Comparison of ENCODE assay signal across 1 cellular context in the genomic region with DNA sequence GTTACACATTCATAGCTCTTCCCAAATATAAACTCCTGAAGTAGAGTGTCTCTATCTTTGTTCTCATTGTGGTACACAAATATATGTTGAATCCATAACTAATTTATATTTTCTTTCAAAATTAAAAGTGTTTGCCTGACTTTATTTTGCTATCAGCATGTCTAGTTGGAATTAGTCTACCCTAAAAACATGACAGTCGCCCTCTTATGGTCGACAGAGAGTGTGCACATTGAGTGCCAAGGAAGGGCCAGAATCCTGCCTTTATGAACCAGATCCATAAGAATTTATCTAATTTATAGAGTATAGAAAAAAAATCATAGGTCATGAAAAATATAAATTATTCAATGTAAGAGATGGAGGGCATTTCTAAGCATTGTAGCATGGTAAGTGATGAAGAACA.
TF ChIP-seq lines count a peak whose summit lies in the region.

No MANE protein-coding gene starts in this region.

TF ChIP-seq in HCT116, 20 proteins besides CTCF, POLR2A, EP300 and RAD21 (continued from another document):
- TF ChIP-seq, protein P1, sequence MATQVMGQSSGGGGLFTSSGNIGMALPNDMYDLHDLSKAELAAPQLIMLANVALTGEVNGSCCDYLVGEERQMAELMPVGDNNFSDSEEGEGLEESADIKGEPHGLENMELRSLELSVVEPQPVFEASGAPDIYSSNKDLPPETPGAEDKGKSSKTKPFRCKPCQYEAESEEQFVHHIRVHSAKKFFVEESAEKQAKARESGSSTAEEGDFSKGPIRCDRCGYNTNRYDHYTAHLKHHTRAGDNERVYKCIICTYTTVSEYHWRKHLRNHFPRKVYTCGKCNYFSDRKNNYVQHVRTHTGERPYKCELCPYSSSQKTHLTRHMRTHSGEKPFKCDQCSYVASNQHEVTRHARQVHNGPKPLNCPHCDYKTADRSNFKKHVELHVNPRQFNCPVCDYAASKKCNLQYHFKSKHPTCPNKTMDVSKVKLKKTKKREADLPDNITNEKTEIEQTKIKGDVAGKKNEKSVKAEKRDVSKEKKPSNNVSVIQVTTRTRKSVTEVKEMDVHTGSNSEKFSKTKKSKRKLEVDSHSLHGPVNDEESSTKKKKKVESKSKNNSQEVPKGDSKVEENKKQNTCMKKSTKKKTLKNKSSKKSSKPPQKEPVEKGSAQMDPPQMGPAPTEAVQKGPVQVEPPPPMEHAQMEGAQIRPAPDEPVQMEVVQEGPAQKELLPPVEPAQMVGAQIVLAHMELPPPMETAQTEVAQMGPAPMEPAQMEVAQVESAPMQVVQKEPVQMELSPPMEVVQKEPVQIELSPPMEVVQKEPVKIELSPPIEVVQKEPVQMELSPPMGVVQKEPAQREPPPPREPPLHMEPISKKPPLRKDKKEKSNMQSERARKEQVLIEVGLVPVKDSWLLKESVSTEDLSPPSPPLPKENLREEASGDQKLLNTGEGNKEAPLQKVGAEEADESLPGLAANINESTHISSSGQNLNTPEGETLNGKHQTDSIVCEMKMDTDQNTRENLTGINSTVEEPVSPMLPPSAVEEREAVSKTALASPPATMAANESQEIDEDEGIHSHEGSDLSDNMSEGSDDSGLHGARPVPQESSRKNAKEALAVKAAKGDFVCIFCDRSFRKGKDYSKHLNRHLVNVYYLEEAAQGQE (IDR thresholded peaks at IDR 0.05; ENCODE audit: low read depth) = no peak
- TF ChIP-seq CEBPB (IDR thresholded peaks at IDR 0.05; ENCODE audit: low read depth) (no peak), JUND (IDR thresholded peaks at IDR 0.05) (no peak), TCF7L2 (IDR thresholded peaks at IDR 0.05; ENCODE audit: borderline replicate concordance, extremely low read depth, insufficient read depth, insufficient read length) (no peak)
- TF ChIP-seq, protein P2, sequence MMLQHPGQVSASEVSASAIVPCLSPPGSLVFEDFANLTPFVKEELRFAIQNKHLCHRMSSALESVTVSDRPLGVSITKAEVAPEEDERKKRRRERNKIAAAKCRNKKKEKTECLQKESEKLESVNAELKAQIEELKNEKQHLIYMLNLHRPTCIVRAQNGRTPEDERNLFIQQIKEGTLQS (IDR thresholded peaks at IDR 0.05) = no peak
TF ChIP-seq in HCT116: peak in this region for 0.
